18 cellular contexts compared by ENCODE assay signal in the genomic region with DNA sequence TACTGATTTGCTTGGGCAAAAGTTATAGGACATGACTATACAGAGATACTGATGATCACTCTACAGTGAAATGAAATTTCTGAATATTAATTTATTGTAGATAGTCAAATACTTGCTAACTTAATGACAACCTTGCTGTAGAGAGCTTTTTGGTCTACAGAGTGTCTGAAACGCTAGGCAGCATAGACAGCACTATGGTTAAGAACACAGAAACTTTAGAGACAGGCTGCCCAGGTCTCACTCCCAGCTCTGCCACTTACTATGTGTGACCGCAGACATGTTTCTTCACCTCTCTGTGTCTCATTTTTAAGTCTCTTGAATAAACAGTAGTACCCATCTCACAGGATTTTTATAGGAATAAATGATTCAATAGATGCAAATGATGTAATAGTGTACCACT.
"Had no signal": no experiment of that assay in that cellular context is flagged by ENCODE, and none has a peak within 500 bp of the region (broad histone marks: within the 10 kb centered on the region; RNA-seq: fewer than 3 reads in every experiment).

No MANE protein-coding gene starts in this region.

- H3K4me3 ChIP-seq: coronary artery, heart left ventricle, mucosa of descending colon, testis, tibial nerve, upper lobe of right lung, vagina had no signal

- H3K36me3 ChIP-seq: heart left ventricle, neutrophil, tibial nerve, upper lobe of right lung, vagina had no signal

- H3K9me3 ChIP-seq: heart left ventricle, mucosa of descending colon, neutrophil, testis, tibial nerve, upper lobe of right lung, vagina had no signal

- H3K27ac Mint-ChIP-seq: naive thymus-derived CD8-positive, alpha-beta T cell had no signal

- H3K4me3 Mint-ChIP-seq: naive thymus-derived CD8-positive, alpha-beta T cell had no signal

- H3K27me3 Mint-ChIP-seq: naive thymus-derived CD8-positive, alpha-beta T cell had no signal

- DNase-seq: effector CD8-positive, alpha-beta T cell; foreskin melanocyte; heart left ventricle; hippocampal formation; kidney glomerular epithelial cell; mammary epithelial cell; mucosa of descending colon; naive thymus-derived CD8-positive, alpha-beta T cell; right cardiac atrium; small intestine; stimulated activated CD4-positive, alpha-beta T cell treated with anti-CD3 and anti-CD28 coated beads, Interleukin-12 subunit alpha, Interleukin-12 subunit beta, amount 100 ng/mL, for 4 hours; stimulated activated naive CD8-positive, alpha-beta T cell treated with anti-CD3 and anti-CD28 coated beads, Interleukin-15, Interleukin-2, amounts not matched to agents 100 U/mL and 50 U/mL, for 24 hours; testis; upper lobe of right lung had no signal

- H3K27ac ChIP-seq: coronary artery, neutrophil, testis, tibial nerve, upper lobe of right lung had no signal

- H3K27me3 ChIP-seq: heart left ventricle, testis, tibial nerve, upper lobe of right lung, vagina had no signal

- H3K36me3 Mint-ChIP-seq: naive thymus-derived CD8-positive, alpha-beta T cell had no signal

- ATAC-seq: heart left ventricle; mucosa of descending colon; naive thymus-derived CD8-positive, alpha-beta T cell; right cardiac atrium; stimulated activated naive CD8-positive, alpha-beta T cell treated with anti-CD3 and anti-CD28 coated beads, Interleukin-15, Interleukin-2, amounts not matched to agents 100 U/mL and 50 U/mL, for 24 hours; upper lobe of right lung had no signal

- H3K4me1 ChIP-seq: testis had no signal
